Comparison of ENCODE assay signal across 15 cellular contexts in the genomic region with DNA sequence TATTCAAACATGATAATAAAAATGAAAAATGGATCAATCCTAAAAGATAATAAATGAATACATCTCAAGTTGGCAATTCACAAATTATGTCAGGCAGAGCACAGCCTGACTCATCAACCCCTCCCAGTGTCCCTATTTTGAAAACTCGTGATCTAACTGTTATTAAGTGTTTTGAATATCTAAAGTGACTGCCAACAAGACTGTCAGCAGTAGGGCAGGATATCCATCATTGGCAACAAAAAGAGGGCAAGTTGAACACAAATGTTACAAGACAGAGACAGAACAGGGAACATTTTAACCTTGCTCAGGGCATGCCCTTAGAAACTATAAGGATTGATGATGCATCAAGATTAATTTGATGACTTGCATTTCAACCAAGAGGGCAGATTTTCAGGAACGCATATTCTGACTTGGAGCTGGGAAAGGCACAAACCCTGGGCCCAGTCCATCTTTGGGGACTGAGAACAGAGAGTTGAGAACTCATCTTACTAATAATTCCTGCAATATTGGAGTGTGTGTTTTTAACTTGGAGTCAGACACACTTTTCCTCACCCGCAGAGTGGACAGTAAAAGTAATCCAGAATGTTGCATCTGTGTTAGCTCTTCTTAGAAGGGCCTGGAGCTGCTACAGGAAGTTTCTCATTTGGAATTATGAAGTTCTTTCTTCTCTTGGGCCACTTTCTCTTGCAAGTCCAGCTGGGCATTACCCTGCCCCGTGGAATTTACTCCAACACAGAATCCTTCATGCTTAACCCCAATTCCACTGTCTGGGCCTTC.
DNase-seq lines count a peak whose midpoint lies in the region; ATAC-seq and TF ChIP-seq lines count a peak whose summit lies in the region.
"Had no signal": no experiment of that assay in that cellular context is flagged by ENCODE, and none has a peak within 500 bp of the region (broad histone marks: within the 10 kb centered on the region; RNA-seq: fewer than 3 reads in every experiment).

No MANE protein-coding gene starts in this region.

- ATAC-seq in foreskin keratinocyte (peak; percentile 80), GM18873 (IDR thresholded peaks at IDR 0.05; ENCODE audit: low FRiP score, unreplicated experiment) (no peak)
- ATAC-seq: activated CD8-positive, alpha-beta T cell treated with anti-CD3 and anti-CD28 coated beads for 36 hours had no signal

- peak; percentile 10 for DNase-seq in COLO829 (ENCODE audit: low spot score)
- peak; percentile 21 for DNase-seq in amniotic epithelial cell (ENCODE audit: low read depth)
- peak; percentile 32 to 66 for DNase-seq in foreskin keratinocyte
- peak; percentile 21 for DNase-seq in putamen (ENCODE audit: low spot score)
- no peak for DNase-seq in GOT3 (lab: John Stamatoyannopoulos, UW)
- no peak for DNase-seq in GM19240 (ENCODE audit: insufficient read length, low spot score)
- no peak for DNase-seq in NCI-H1417 (lab: John Stamatoyannopoulos, UW)
- DNase-seq: activated CD8-positive, alpha-beta T cell treated with anti-CD3 and anti-CD28 coated beads for 36 hours; activated naive CD4-positive, alpha-beta T cell treated with Interleukin-2 at 50 U/mL for 16 hours; AML-193; KG1; NCI-H2081; NCI-H774 had no signal

- peaks cover 22% of the 10 kb centered on the region for H3K4me1 ChIP-seq in foreskin keratinocyte

- no peaks in the 10 kb centered on the region for H3K27me3 ChIP-seq in foreskin keratinocyte
- H3K27me3 ChIP-seq: neutrophil had no signal

- peak overlapping the region; percentile 67 for H3K27ac ChIP-seq in foreskin keratinocyte
- H3K27ac ChIP-seq: neutrophil had no signal

- TF ChIP-seq CTCF in foreskin keratinocyte (conservative IDR thresholded peaks at IDR 0.05): no peak

Comparison
In these comparisons a context has a peak if more than half of its experiments do, and no peak if none do; other contexts are left out.
1. DNase-seq: peak in COLO829 (single experiment), amniotic epithelial cell (single experiment), foreskin keratinocyte (2 of 2) and putamen (single experiment); none in GOT3 (single experiment), GM19240 (single experiment) and NCI-H1417 (0 of 3).